8 cellular contexts compared by ENCODE assay signal in the genomic region with DNA sequence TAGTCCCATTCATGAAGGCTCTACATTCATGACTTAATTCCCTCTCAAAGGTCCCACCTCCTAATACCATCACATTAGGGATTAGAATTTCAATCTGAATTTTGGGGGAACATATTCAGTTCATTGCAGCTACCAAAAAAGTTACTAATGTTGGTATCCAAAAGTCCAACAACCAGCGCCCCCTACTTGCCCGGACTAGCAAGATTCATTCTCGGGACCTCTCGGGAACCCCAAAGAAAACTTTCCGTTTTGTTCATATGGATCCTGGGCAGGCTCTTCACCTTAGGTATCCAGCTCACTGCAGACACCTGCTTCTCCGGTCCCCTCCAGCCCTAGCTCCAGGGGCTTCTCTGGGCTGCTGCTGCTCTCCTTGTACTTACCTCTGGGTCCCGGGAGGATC. TPM values are rescaled to one million over a fixed set of nuclear protein-coding genes. Genes with fewer than 3 reads are reported as not detected.
DNase-seq lines count a peak whose midpoint lies in the region; ATAC-seq and TF ChIP-seq lines count a peak whose summit lies in the region.

No MANE protein-coding gene starts in this region.

- no peak overlapping the region for H3K4me3 ChIP-seq in right atrium auricular region
- no peak overlapping the region for H3K4me3 ChIP-seq in fibroblast of pulmonary artery (replicated peaks; ENCODE audit: low read depth, low read length)
- H3K4me3 ChIP-seq in testis, result no peak overlapping the region

- no peak for TF ChIP-seq POLR2A in testis (IDR thresholded peaks at IDR 0.05)

- DNase-seq in left ventricle myocardium superior (no peak), right atrium auricular region (ENCODE audit: low spot score) (no peak), fibroblast of pulmonary artery (ENCODE audit: low read depth) (no peak), testis (no peak), GOT3 (lab: John Stamatoyannopoulos, UW) (no peak), amniotic stem cell (lab: John Stamatoyannopoulos, UW) (no peak)
- DNase-seq in activated CD4-positive, alpha-beta T cell treated with anti-CD3 and anti-CD28 coated beads for 48 hours, result peak; percentile 54

- H3K27me3 ChIP-seq in right atrium auricular region (no peaks in the 10 kb centered on the region), testis (no peaks in the 10 kb centered on the region)

- H3K36me3 ChIP-seq in right atrium auricular region (no peaks in the 10 kb centered on the region), testis (ENCODE audit: low read depth, missing control alignments) (no peaks in the 10 kb centered on the region)

- TF ChIP-seq CTCF in right atrium auricular region (IDR thresholded peaks at IDR 0.05) (peak in 1 of 2 donors; percentile 37), fibroblast of pulmonary artery (IDR thresholded peaks at IDR 0.05; ENCODE audit: low read length, missing control alignments) (peak; percentile 54), testis (IDR thresholded peaks at IDR 0.05) (peak in 2 of 3 experiments; percentile 17 to 29)

- ATAC-seq in left ventricle myocardium superior (peak; percentile 25), GM18867 (IDR thresholded peaks at IDR 0.05; ENCODE audit: unreplicated experiment) (no peak)

- intact Hi-C loops in left ventricle myocardium superior (cut with micrococcal nuclease), result no loop called here
- intact Hi-C loops in testis (cut with DNase I; ENCODE audit: low total_unique reads), result no loop called here

- 55 to 60% methylated on average over 7 of the region's 7 CpGs for WGBS in testis, 2 donors

- H3K9me3 ChIP-seq in right atrium auricular region (no peaks in the 10 kb centered on the region), testis (no peaks in the 10 kb centered on the region)

- peaks cover 0 to 5% of the 10 kb centered on the region in 2 donors for H3K4me1 ChIP-seq in right atrium auricular region
- no peaks in the 10 kb centered on the region for H3K4me1 ChIP-seq in testis

- H3K27ac ChIP-seq in right atrium auricular region (no peak overlapping the region), testis (no peak overlapping the region)

RNA-seq across cellular contexts. Expression of a gene that starts 8.9 kb away (rescaled TPM):
- total RNA-seq in left ventricle myocardium superior (43.4 TPM), right atrium auricular region (10 to 100 TPM; 19.2 to 53.8 TPM), testis (1 to 10 TPM; 4.5 to 5.5 TPM)
- 10.3 TPM for polyA plus RNA-seq in testis (ENCODE audit: insufficient read depth, low read depth, low replicate concordance)

RNA-seq across cellular contexts. Expression of a gene that starts 19.8 kb away (rescaled TPM):
- total RNA-seq in left ventricle myocardium superior (288 TPM), right atrium auricular region (100 to 1,000 TPM; 168 to 250 TPM), testis (100 to 1,000 TPM in 1 of 2 donors, 10 to 100 TPM in 1; 71.7 to 118 TPM)
- polyA plus RNA-seq in testis (ENCODE audit: insufficient read depth, low read depth, low replicate concordance), result 101 TPM

RNA-seq across cellular contexts. Expression of a gene that starts 32.9 kb away (rescaled TPM):
- total RNA-seq in left ventricle myocardium superior (43.0 TPM), right atrium auricular region (10 to 100 TPM; 31.3 to 49.6 TPM), testis (10 to 100 TPM; 12.8 to 16.6 TPM)
- 57.5 TPM for polyA plus RNA-seq in testis (ENCODE audit: insufficient read depth, low read depth, low replicate concordance)
